ENCODE assay signal across 1 cellular context in the genomic region with DNA sequence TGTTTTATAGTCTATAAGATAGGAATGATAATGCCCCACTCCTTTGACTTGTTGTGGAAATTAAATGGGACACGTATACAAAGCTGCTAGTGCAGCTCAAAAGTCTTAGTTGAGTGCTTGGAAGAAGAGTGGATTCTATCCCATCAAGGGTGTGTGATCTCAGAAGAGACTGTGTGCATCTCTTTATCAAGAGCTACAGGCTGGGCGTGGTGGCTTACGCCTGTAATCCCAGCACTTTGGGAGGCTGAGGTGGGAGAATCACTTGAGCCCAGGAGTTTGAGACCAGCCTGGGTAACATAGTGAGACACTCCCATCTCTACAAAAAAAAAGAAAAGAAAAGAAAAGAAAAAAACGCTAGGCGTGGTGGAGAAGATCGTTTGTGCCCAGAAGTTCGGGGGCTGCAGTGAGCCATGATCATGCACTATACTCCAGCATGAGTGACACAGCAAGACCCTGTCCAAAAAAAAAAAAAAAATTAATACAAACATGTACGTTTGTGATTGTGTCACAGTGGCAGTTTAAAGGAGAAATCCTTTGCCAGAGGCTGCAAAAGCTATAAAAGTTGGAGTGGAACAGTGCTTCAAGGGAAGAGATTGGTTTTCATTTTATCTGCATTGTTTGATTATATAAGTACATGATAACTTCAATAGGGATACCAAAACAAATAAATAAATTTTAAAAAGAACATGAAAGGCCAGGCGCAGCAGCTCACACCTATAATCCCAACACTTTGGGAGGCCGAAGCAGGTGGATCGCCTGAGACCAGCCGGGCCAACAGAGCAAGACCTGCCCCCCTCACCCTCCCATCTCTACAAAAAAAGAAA.
TF ChIP-seq lines count a peak whose summit lies in the region.

No MANE protein-coding gene starts in this region.

TF ChIP-seq in HepG2, 621 proteins besides CTCF, POLR2A, EP300 and RAD21:
- TF ChIP-seq NR2F6 (IDR thresholded peaks at IDR 0.05) (no peak), NR2F6 (CRISPR knock-in tag; IDR thresholded peaks at IDR 0.05) (no peak), ZNF121 (CRISPR knock-in tag; IDR thresholded peaks at IDR 0.05) (0 out of 2 replicates have a peak, but pooled peaks have one; percentile 52)
- TF ChIP-seq, protein P1, sequence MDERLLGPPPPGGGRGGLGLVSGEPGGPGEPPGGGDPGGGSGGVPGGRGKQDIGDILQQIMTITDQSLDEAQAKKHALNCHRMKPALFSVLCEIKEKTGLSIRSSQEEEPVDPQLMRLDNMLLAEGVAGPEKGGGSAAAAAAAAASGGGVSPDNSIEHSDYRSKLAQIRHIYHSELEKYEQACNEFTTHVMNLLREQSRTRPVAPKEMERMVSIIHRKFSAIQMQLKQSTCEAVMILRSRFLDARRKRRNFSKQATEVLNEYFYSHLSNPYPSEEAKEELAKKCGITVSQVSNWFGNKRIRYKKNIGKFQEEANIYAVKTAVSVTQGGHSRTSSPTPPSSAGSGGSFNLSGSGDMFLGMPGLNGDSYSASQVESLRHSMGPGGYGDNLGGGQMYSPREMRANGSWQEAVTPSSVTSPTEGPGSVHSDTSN (CRISPR knock-in tag; IDR thresholded peaks at IDR 0.05) = no peak
